Comparison of ENCODE assay signal across 1 cellular context in the genomic region with DNA sequence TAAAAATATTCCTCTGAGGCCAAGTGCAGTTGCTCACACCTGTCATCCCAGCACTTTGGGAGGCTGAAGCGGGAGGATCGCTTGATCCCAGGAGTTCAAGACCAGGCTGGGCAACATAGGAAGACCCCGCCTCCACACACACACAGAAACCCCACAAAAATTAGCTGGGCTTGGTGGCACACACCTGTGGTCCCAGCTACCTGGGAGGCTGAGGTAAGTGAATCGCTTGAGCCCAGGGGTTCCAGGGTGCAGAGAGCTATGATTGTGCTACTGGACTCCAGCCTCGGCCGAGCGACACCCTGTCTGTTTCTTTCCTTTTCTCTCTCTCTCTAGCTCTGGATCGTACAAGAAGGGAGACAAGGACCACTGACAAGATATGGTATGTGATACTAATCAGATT.
TF ChIP-seq lines count a peak whose summit lies in the region.

No MANE protein-coding gene starts in this region.

TF ChIP-seq in K562, 482 proteins besides CTCF, POLR2A, EP300 and RAD21:
- TF ChIP-seq JUN (IDR thresholded peaks at IDR 0.05; ENCODE audit: borderline replicate concordance, low read depth, low read length) (no peak), JUN (CRISPR knock-in tag; IDR thresholded peaks at IDR 0.05; ENCODE audit: borderline replicate concordance) (no peak), ZNF668 (CRISPR knock-in tag; IDR thresholded peaks at IDR 0.05) (no peak), ZC3H8 (IDR thresholded peaks at IDR 0.05) (no peak), ZNF24 (IDR thresholded peaks at IDR 0.05) (no peak), RBM15 (IDR thresholded peaks at IDR 0.05; ENCODE audit: insufficient read depth, low read length) (no peak), HDAC3 (IDR thresholded peaks at IDR 0.05; ENCODE audit: borderline replicate concordance, partially characterized antibody) (no peak), DPF2 (IDR thresholded peaks at IDR 0.05) (no peak), SREBF1 (IDR thresholded peaks at IDR 0.05; ENCODE audit: borderline replicate concordance, low read depth, low read length) (no peak)
- TF ChIP-seq, protein P1, sequence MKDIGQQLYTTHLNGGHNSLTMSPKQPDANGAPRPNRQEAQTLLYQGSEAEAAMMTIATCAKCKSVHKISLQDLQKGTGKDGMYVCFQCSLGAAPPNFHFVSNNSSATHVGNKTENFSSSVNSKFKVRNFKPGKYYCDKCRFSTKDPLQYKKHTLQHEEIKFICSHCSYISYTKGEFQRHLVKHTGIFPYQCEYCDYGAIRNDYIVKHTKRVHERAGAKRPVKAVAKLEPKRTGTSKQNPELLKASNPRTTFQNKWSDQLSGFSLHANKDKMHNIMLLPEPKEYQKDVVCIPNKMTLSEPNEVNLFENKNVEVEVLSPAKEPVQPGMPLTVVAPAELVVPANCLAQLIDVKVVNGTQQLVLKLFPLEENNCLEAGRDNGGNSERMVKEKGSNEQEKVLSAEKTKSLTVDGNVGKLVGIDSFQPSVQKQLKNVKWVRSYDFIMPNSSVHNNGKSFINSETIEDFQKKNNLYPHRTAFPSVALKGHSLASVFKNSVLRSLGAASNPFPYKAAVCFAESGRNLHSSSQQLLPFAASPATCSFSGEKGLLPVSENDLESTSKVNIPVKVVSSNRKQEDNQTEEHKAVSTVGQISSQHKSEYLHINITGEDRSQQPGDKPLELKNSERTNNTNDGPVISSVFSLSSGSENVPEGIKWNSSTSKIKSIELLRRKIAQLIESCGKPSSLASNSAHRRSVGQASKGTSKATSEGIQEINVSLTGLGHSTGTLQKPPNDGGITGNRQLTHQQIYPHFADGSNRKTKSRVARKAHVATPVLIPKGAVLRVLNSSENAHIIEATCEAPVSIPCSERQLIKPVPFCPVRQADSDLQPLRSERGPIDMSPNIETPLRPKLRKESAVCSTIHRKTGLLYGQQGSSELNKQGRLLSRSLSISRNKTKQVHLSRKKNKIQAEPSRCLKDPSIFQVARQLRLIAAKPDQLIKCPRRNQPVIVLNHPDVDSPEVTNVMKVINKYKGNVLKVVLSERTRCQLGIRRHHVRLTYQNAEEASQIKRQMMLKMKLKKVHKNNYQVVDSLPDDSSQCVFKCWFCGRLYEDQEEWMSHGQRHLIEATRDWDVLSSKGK (CRISPR knock-in tag; IDR thresholded peaks at IDR 0.05) = no peak
